1 cellular context compared by ENCODE assay signal in genomic region chr16:50270510-50271147, GRCh38.
TF ChIP-seq lines count a peak whose summit lies in the region.

No MANE protein-coding gene starts in this region.

TF ChIP-seq in WTC11, 78 proteins besides CTCF, POLR2A, EP300 and RAD21 (continued from another document):
- TF ChIP-seq ZNF423 (CRISPR knock-in tag; IDR thresholded peaks at IDR 0.05) (no peak), MYBL2 (CRISPR knock-in tag; IDR thresholded peaks at IDR 0.05) (no peak), PREB (CRISPR knock-in tag; IDR thresholded peaks at IDR 0.05; ENCODE audit: borderline replicate concordance) (no peak)
TF ChIP-seq in WTC11: peak in this region for 0.
